In the genomic region with DNA sequence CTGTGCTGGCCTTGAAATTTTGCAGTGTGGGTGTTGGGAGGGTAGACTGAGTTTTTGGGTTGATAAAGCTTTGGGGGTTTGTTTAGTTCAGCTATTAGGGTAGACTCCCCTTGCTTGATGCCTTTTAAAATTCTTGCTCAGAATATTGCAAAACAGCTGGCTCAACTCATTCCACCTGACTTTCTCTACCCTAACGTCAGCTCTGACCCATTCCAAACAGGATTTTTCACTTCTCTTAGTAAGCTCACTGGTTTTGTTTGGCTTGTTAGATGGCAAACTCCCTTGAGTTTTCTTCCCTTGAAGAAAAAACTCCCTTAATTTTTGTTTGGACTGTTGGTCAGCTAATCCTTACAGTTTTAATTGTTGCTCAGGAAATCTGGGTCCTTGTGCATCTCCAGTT, we compare ENCODE assay signal across 22 cellular contexts.
"Had no signal": no experiment of that assay in that cellular context is flagged by ENCODE, and none has a peak within 500 bp of the region (broad histone marks: within the 10 kb centered on the region; RNA-seq: fewer than 3 reads in every experiment).

No MANE protein-coding gene starts in this region.

- DNase-seq: islet precursor cell; left ventricle myocardium inferior; midbrain; mucosa of descending colon; naive thymus-derived CD4-positive, alpha-beta T cell; ovary; right lobe of liver; stimulated activated CD4-positive, alpha-beta T cell treated with anti-CD3 and anti-CD28 coated beads, Interleukin-12 subunit alpha, Interleukin-12 subunit beta, amount 100 ng/mL, for 4 hours; stimulated activated CD4-positive, alpha-beta T cell treated with anti-CD3 and anti-CD28 coated beads, Interleukin-15, amount 100 ng/mL, for 24 hours; stimulated activated CD4-positive, alpha-beta T cell treated with anti-CD3 and anti-CD28 coated beads, Interleukin-2, amount 100 ng/mL, for 24 hours; stimulated activated CD4-positive, alpha-beta T cell treated with anti-CD3 and anti-CD28 coated beads, Interleukin-4, amount 100 ng/mL, for 1 hour; stimulated activated naive B cell treated with anti-CD40 and anti-IgM and Interleukin-4, amounts not matched to agents 10 μg/mL and 1 μg/mL and 100 μg/mL, for 72 hours; stimulated activated naive CD8-positive, alpha-beta T cell treated with anti-CD3 and anti-CD28 coated beads, Interleukin-15, Interleukin-2, amounts not matched to agents 100 U/mL and 50 U/mL, for 24 hours; stomach; testis; thyroid gland; transverse colon; upper lobe of left lung had no signal

- H3K4me3 ChIP-seq: left ventricle myocardium inferior, lung, mucosa of descending colon, ovary, right atrium auricular region, right lobe of liver, skin epidermis, stomach, testis, thyroid gland, transverse colon, upper lobe of left lung had no signal

- H3K4me1 ChIP-seq: right atrium auricular region, right lobe of liver, stomach, testis, thyroid gland, transverse colon, upper lobe of left lung had no signal

- H3K27ac ChIP-seq: left ventricle myocardium inferior, ovary, right atrium auricular region, skin epidermis, stomach, testis, thyroid gland, transverse colon, upper lobe of left lung had no signal

- H3K36me3 ChIP-seq: left ventricle myocardium inferior, ovary, right atrium auricular region, right lobe of liver, stomach, thyroid gland, transverse colon, upper lobe of left lung had no signal

- ATAC-seq: mucosa of descending colon; naive thymus-derived CD4-positive, alpha-beta T cell; natural killer cell treated with Interleukin-12 subunit alpha and Interleukin-12 subunit beta and Interleukin-15 and Interleukin-18, amount 100 ng/mL, for 72 hours; stimulated activated naive B cell treated with anti-CD40 and anti-IgM and Interleukin-4, amounts not matched to agents 10 μg/mL and 1 μg/mL and 100 μg/mL, for 72 hours; stimulated activated naive CD8-positive, alpha-beta T cell treated with anti-CD3 and anti-CD28 coated beads, Interleukin-15, Interleukin-2, amounts not matched to agents 100 U/mL and 50 U/mL, for 24 hours had no signal

- H3K9me3 ChIP-seq: ovary, right atrium auricular region, right lobe of liver, testis, thyroid gland had no signal

- H3K27me3 ChIP-seq: ovary, right atrium auricular region, right lobe of liver, stomach, testis, thyroid gland, transverse colon, upper lobe of left lung had no signal
